Comparison of ENCODE assay signal across 8 cellular contexts in the genomic region with DNA sequence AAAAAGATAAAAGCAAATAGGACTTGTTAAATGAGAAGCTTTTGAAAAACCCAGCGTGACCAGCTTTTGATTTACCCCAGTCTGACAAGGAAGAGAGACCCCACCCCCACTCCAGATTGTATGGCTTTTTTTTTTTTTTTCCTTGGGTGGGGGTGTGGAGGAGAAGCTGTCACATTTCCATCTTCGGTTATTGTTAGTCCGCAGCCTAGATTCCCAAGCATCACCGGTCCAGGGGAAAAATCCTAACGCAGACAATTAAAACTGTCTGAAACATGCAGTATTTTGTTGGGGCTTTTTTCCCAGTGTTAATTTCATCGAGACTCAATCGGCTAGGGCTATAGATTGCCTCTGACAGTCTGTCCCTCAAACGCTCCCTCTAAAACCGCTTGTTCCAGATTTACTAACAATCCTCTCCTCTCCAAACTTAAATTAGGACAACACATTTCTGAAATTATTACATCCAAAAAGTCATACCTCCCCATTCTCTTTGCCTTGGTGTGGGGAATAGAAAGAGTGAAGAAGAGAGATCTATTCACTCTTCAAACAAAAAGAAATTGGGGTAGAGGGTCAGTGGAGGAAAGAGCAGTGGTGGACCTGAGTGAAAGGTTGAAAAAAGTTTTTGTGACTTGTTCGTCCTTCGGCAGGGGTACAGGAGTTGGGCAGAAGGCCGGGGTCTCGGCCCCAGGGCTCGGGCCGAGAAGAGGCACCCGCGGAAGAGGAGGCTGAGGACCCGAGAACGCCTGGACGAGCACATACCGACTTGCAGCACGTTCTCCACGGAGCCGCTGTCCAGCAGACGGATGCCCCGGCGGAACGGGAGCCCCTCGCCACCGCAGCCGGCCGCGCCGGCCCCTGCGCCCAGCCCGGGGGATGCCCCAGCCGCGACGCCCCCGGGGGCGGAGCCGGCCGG. TPM values are rescaled to one million over a fixed set of nuclear protein-coding genes. Genes with fewer than 3 reads are reported as not detected.
DNase-seq lines count a peak whose midpoint lies in the region; ATAC-seq and TF ChIP-seq lines count a peak whose summit lies in the region.

No MANE protein-coding gene starts in this region.

- TF ChIP-seq CTCF in ovary (IDR thresholded peaks at IDR 0.05) (no peak), GM10248 (IDR thresholded peaks at IDR 0.05; ENCODE audit: control extremely low read depth, extremely low read depth, low read depth, missing control alignments) (no peak)

- TF ChIP-seq POLR2A in ovary (IDR thresholded peaks at IDR 0.05): no peak

- no peaks in the 10 kb centered on the region for H3K9me3 ChIP-seq in BLaER1 treated with 17β-estradiol and CSF1 and Interleukin-3, amounts not matched to agents 10 nM and 100 nM (replicated peaks in 1 of 11)
- no peaks in the 10 kb centered on the region for H3K9me3 ChIP-seq in ovary

- intact Hi-C loops in cardiac septum (cut with DNase I) (loop anchor here (2.0 to 10.0 kb wide), 2 partner anchors 100 to 290 kb away; a partner anchor contains a TSS), ovary (cut with DNase I) (no loop called here)

- peaks cover 62 to 82% (median 76%) of the 10 kb centered on the region in 11 experiments for H3K27me3 ChIP-seq in BLaER1 treated with 17β-estradiol and CSF1 and Interleukin-3, amounts not matched to agents 10 nM and 100 nM
- no peaks in the 10 kb centered on the region for H3K27me3 ChIP-seq in ovary

- no peaks in the 10 kb centered on the region for H3K36me3 ChIP-seq in BLaER1 treated with 17β-estradiol and CSF1 and Interleukin-3, amounts not matched to agents 10 nM and 100 nM
- H3K36me3 ChIP-seq in ovary: no peaks in the 10 kb centered on the region

- H3K4me3 ChIP-seq in BLaER1 treated with 17β-estradiol and CSF1 and Interleukin-3, amounts not matched to agents 10 nM and 100 nM: peak overlapping the region; percentile 70 to 87 (median 78)
- H3K4me3 ChIP-seq in ovary: peak overlapping the region; percentile 97

- peak overlapping the region in 10 of 11 experiments; percentile 51 to 75 (median 69); a peak in 14 of 22 replicates for H3K9ac ChIP-seq in BLaER1 treated with 17β-estradiol and CSF1 and Interleukin-3, amounts not matched to agents 10 nM and 100 nM

- H4K20me1 ChIP-seq in BLaER1 treated with 17β-estradiol and CSF1 and Interleukin-3, amounts not matched to agents 10 nM and 100 nM: peaks cover 0 to 20% (median 10%) of the 10 kb centered on the region in 11 experiments; a peak in 14 of 22 replicates

- 1% methylated on average over 33 to 43 of the region's 43 CpGs for WGBS in ovary, 3 donors

- peak overlapping the region; percentile 95 to 100 (median 99) for H3K4me2 ChIP-seq in BLaER1 treated with 17β-estradiol and CSF1 and Interleukin-3, amounts not matched to agents 10 nM and 100 nM

- POLR2A ChIA-PET in GM10248 (lab: Yijun Ruan, JAX): no interaction called here

- peaks cover 5 to 15% (median 10%) of the 10 kb centered on the region in 10 experiments; a peak in 16 of 20 replicates for H3K4me1 ChIP-seq in BLaER1 treated with 17β-estradiol and CSF1 and Interleukin-3, amounts not matched to agents 10 nM and 100 nM
- no peaks in the 10 kb centered on the region for H3K4me1 ChIP-seq in ovary (ENCODE audit: insufficient read depth)

- TF ChIP-seq EP300 in ovary (IDR thresholded peaks at IDR 0.05): no peak

- H3K27ac ChIP-seq in BLaER1 treated with 17β-estradiol and CSF1 and Interleukin-3, amounts not matched to agents 10 nM and 100 nM: no peak overlapping the region
- peak overlapping the region in 1 of 2 donors; percentile 91 for H3K27ac ChIP-seq in ovary

- no peaks in the 10 kb centered on the region for H3K9me3 Mint-ChIP-seq in activated naive CD4-positive, alpha-beta T cell treated with anti-CD3 and anti-CD28 coated beads, Interleukin-2, amount 50 U/mL, for 72 hours

- H3K36me3 Mint-ChIP-seq in activated naive CD4-positive, alpha-beta T cell treated with anti-CD3 and anti-CD28 coated beads, Interleukin-2, amount 50 U/mL, for 72 hours: peaks cover 5 to 6% of the 10 kb centered on the region in 2 donors

- peak overlapping the region; percentile 11 to 52 for H3K27ac Mint-ChIP-seq in activated naive CD4-positive, alpha-beta T cell treated with anti-CD3 and anti-CD28 coated beads, Interleukin-2, amount 50 U/mL, for 72 hours

- ATAC-seq in GM21786 (IDR thresholded peaks at IDR 0.05; ENCODE audit: unreplicated experiment): peak; percentile 15
- peak; percentile 12 to 21 for ATAC-seq in activated naive CD4-positive, alpha-beta T cell treated with anti-CD3 and anti-CD28 coated beads, Interleukin-2, amount 50 U/mL, for 72 hours

- CTCF ChIA-PET in GM10248 (lab: Yijun Ruan, JAX): no interaction called here

- DNase-seq in NCI-H510A (lab: John Stamatoyannopoulos, UW) (peak; percentile 2), cardiac septum (ENCODE audit: low spot score) (peak; percentile 81), ovary (peak; percentile 50 to 72 (median 62)), NAMALWA (ENCODE audit: low spot score) (no peak), GM10248 (ENCODE audit: extremely low spot score) (no peak)
- peak; percentile 15 to 59 for DNase-seq in activated naive CD4-positive, alpha-beta T cell treated with anti-CD3 and anti-CD28 coated beads, Interleukin-2, amount 50 U/mL, for 72 hours (ENCODE audit: low spot score in 2 of 2)

RNA-seq across cellular contexts. Expression of a gene that starts 1.1 kb away (rescaled TPM):
- 1 to 10 TPM in 1 of 2 donors, under 1 TPM in 1; 0.05 to 2.9 TPM for total RNA-seq in activated naive CD4-positive, alpha-beta T cell treated with anti-CD3 and anti-CD28 coated beads, Interleukin-2, amount 50 U/mL, for 72 hours
- total RNA-seq in cardiac septum (1.5 TPM), ovary (10 to 100 TPM in 3 of 7 donors, 1 to 10 TPM in 4; 6.0 to 13.3 (median 10.0) TPM)
- 10 to 100 TPM in 1 of 2 donors, 1 to 10 TPM in 1; 6.9 to 10.0 TPM for polyA plus RNA-seq in ovary

Comparison
In these comparisons a context has a peak if more than half of its experiments do, and no peak if none do; other contexts are left out.
1. DNase-seq: peak in NCI-H510A (single experiment), activated naive CD4-positive, alpha-beta T cell treated with anti-CD3 and anti-CD28 coated beads, Interleukin-2, amount 50 U/mL, for 72 hours (2 of 2), cardiac septum (single experiment) and ovary (5 of 5); none in NAMALWA (single experiment) and GM10248 (single experiment).